15 cellular contexts compared by ENCODE assay signal in genomic region chr5:168370826-168371225, GRCh38.
A peak's percentile ranks its signal among the peaks of the same experiment; 100 is the strongest.
DNase-seq lines count a peak whose midpoint lies in the region; ATAC-seq and TF ChIP-seq lines count a peak whose summit lies in the region.
"Had no signal": no experiment of that assay in that cellular context is flagged by ENCODE, and none has a peak within 500 bp of the region (broad histone marks: within the 10 kb centered on the region; RNA-seq: fewer than 3 reads in every experiment).

No MANE protein-coding gene starts in this region.

- H4K20me1 ChIP-seq in Karpas-422 (ENCODE audit: insufficient read depth, low read depth, low read length): no peaks in the 10 kb centered on the region

- H3K36me3 ChIP-seq in mucosa of descending colon (ENCODE audit: low read depth): no peaks in the 10 kb centered on the region
- no peaks in the 10 kb centered on the region; the same call in 1 of the 2 replicates for H3K36me3 ChIP-seq in H7 (replicated peaks; ENCODE audit: control insufficient read depth, insufficient read depth, low read length)
- H3K36me3 ChIP-seq in Karpas-422 (ENCODE audit: insufficient read depth, low read length): no peaks in the 10 kb centered on the region
- H3K36me3 ChIP-seq: HAP-1 had no signal

- H3K9me3 Mint-ChIP-seq in WTC11: no peaks in the 10 kb centered on the region
- H3K9me3 Mint-ChIP-seq: CD14-positive monocyte; CD4-positive, alpha-beta memory T cell had no signal

- H3K9me2 ChIP-seq in Karpas-422 (replicated peaks; ENCODE audit: insufficient read depth, low read length): no peaks in the 10 kb centered on the region

- no peak overlapping the region for H3K4me2 ChIP-seq in Karpas-422 (ENCODE audit: low read depth, low read length, poor library complexity, severe bottlenecking)
- H3K4me2 ChIP-seq: A549 had no signal

- TF ChIP-seq CTCF in WTC11 (IDR thresholded peaks at IDR 0.05): no peak
- no peak for TF ChIP-seq CTCF in mucosa of descending colon (IDR thresholded peaks at IDR 0.05)

- ATAC-seq in WTC11 (no peak), mucosa of descending colon (peak; percentile 35)
- ATAC-seq: A549 had no signal

- DNase-seq in DMS79 treated with DMSO at 0.1 percent for 48 hours (lab: John Stamatoyannopoulos, UW) (peak; percentile 14), DMS79 (lab: John Stamatoyannopoulos, UW) (no peak), WTC11 (ENCODE audit: low spot score) (no peak), mucosa of descending colon (no peak), H7 (no peak), Karpas-422 (no peak)
- DNase-seq in activated naive CD4-positive, alpha-beta T cell (lab: John Stamatoyannopoulos, UW): no peak
- DNase-seq: AML-193; Calu3; CD4-positive, alpha-beta memory T cell had no signal

- no peak overlapping the region for H3K9ac ChIP-seq in Karpas-422 (ENCODE audit: low read length)

- H3K4me3 ChIP-seq in mucosa of descending colon (no peak overlapping the region), H7 (ENCODE audit: insufficient read depth, low read depth, low read length) (no peak overlapping the region), Karpas-422 (ENCODE audit: low read length) (no peak overlapping the region)
- H3K4me3 ChIP-seq: A549, HAP-1 had no signal

- CTCF ChIA-PET in WTC11 (lab: Charles Lee): interaction anchor here (1.1 kb wide), 1 partner anchor 75 kb away, joined by 5 read pairs; no protein-coding TSS in a partner anchor

- no peaks in the 10 kb centered on the region for H3K27me3 ChIP-seq in H7 (ENCODE audit: control insufficient read depth, insufficient read depth, low read length)
- H3K27me3 ChIP-seq in Karpas-422 (ENCODE audit: low read length): no peaks in the 10 kb centered on the region

- H3K79me2 ChIP-seq in Karpas-422 (ENCODE audit: low read length): no peaks in the 10 kb centered on the region

- H3K4me1 Mint-ChIP-seq in WTC11: peaks cover 7% of the 10 kb centered on the region
- H3K4me1 Mint-ChIP-seq: CD14-positive monocyte; CD4-positive, alpha-beta memory T cell had no signal

- H3K27me3 Mint-ChIP-seq in WTC11 (ENCODE audit: low read depth): no peaks in the 10 kb centered on the region
- H3K27me3 Mint-ChIP-seq: CD4-positive, alpha-beta memory T cell had no signal

- no peak overlapping the region for H2AFZ ChIP-seq in Karpas-422 (ENCODE audit: low read length)

- H3K4me1 ChIP-seq in mucosa of descending colon (ENCODE audit: low read depth): no peaks in the 10 kb centered on the region
- no peaks in the 10 kb centered on the region for H3K4me1 ChIP-seq in Karpas-422 (ENCODE audit: low read length)
- H3K4me1 ChIP-seq: HAP-1 had no signal

- intact Hi-C loops in mucosa of descending colon (cut with DNase I, micrococcal nuclease): no loop called here

- H3K9me3 ChIP-seq in mucosa of descending colon (no peaks in the 10 kb centered on the region), Karpas-422 (ENCODE audit: low read length) (no peaks in the 10 kb centered on the region)
- H3K9me3 ChIP-seq: A549, HAP-1 had no signal

- H3K4me3 Mint-ChIP-seq in WTC11: no peak overlapping the region
- H3K4me3 Mint-ChIP-seq: CD14-positive monocyte; CD4-positive, alpha-beta memory T cell had no signal

- POLR2A ChIA-PET in WTC11 (lab: Charles Lee): no interaction called here

- no peak overlapping the region for H3K27ac ChIP-seq in Karpas-422 (ENCODE audit: low read length)
- H3K27ac ChIP-seq: 22Rv1, HL-60 had no signal

- peak overlapping the region; percentile 11; the same call in 1 of the 2 replicates for H3K27ac Mint-ChIP-seq in WTC11
- H3K27ac Mint-ChIP-seq: CD14-positive monocyte had no signal

- peaks cover 2% of the 10 kb centered on the region; the same call in 1 of the 2 replicates for H3K36me3 Mint-ChIP-seq in WTC11
- H3K36me3 Mint-ChIP-seq: CD14-positive monocyte; CD4-positive, alpha-beta memory T cell had no signal

TF ChIP-seq in WTC11, 78 proteins besides CTCF, POLR2A, EP300 and RAD21:
- TF ChIP-seq TEAD4 (CRISPR knock-in tag; IDR thresholded peaks at IDR 0.05) (no peak), IRF2 (CRISPR knock-in tag; IDR thresholded peaks at IDR 0.05; ENCODE audit: borderline replicate concordance, low read depth) (no peak), GTF2I (CRISPR knock-in tag; conservative IDR thresholded peaks at IDR 0.05) (no peak), ZNF281 (CRISPR knock-in tag; IDR thresholded peaks at IDR 0.05) (no peak), PREB (CRISPR knock-in tag; IDR thresholded peaks at IDR 0.05; ENCODE audit: borderline replicate concordance) (no peak), ZNF671 (CRISPR knock-in tag; IDR thresholded peaks at IDR 0.05) (no peak), TP53 (CRISPR knock-in tag; IDR thresholded peaks at IDR 0.05) (no peak), ZNF138 (CRISPR knock-in tag; conservative IDR thresholded peaks at IDR 0.05) (no peak), ZNF425 (CRISPR knock-in tag; conservative IDR thresholded peaks at IDR 0.05) (no peak), ZNF532 (CRISPR knock-in tag; IDR thresholded peaks at IDR 0.05; ENCODE audit: borderline replicate concordance) (no peak), ZNF423 (CRISPR knock-in tag; IDR thresholded peaks at IDR 0.05) (no peak)
